In the genomic region with DNA sequence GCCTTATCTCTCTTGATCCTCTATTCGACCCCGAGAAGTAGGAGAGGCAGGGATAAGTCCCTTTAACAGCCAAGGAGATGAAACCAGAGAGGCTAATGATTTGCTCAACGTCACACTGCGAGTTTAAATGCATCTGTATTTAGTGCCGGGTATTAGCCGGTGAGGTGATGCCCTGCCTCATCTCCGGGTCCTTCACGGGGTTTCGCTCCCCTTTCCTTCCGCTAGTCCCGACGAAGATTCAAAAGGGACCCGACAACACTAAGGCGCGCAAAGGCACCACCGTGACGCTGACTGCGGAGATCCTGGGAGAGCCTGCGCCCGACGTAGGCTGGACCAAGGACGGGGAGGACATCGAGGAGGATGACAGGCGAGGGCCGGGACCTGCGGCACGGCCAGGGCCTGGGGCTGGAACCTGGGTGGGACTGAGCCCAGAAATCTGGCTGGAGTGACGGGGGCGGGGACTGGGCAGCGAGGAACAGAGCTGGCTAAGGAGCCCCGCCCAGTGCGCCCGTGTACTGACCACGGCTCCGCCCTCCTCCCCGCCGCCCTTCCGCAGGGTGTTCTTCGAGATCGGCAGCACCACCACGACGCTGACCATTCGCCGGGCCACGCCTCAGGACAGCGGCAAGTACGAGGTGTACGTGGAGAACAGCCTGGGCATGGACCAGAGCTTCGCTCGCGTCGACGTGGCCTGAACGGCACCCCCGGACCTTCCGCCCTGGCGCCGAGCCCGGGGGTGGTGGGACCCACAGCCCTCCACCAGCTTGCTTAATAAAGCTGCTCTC, we compare ENCODE assay signal across 1 cellular context.
TF ChIP-seq lines count a peak whose summit lies in the region.

No MANE protein-coding gene starts in this region.

TF ChIP-seq in HepG2, 621 proteins besides CTCF, POLR2A, EP300 and RAD21 (continued from another document and continues in another):
- TF ChIP-seq, protein P1, sequence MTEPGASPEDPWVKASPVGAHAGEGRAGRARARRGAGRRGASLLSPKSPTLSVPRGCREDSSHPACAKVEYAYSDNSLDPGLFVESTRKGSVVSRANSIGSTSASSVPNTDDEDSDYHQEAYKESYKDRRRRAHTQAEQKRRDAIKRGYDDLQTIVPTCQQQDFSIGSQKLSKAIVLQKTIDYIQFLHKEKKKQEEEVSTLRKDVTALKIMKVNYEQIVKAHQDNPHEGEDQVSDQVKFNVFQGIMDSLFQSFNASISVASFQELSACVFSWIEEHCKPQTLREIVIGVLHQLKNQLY (CRISPR knock-in tag; IDR thresholded peaks at IDR 0.05) = no peak
- no peak for TF ChIP-seq ATF7 (IDR thresholded peaks at IDR 0.05)
- TF ChIP-seq ATF7 (CRISPR knock-in tag; IDR thresholded peaks at IDR 0.05) = 0 out of 2 replicates have a peak, but pooled peaks have one; percentile 20
- TF ChIP-seq MAF1 (CRISPR knock-in tag; IDR thresholded peaks at IDR 0.05; ENCODE audit: borderline replicate concordance) = peak; percentile 77; the same call in 1 of the 2 replicates
- TF ChIP-seq GLI4 (CRISPR knock-in tag; IDR thresholded peaks at IDR 0.05; ENCODE audit: borderline replicate concordance) = peak; percentile 5; the same call in 1 of the 2 replicates
- TF ChIP-seq, protein P2, sequence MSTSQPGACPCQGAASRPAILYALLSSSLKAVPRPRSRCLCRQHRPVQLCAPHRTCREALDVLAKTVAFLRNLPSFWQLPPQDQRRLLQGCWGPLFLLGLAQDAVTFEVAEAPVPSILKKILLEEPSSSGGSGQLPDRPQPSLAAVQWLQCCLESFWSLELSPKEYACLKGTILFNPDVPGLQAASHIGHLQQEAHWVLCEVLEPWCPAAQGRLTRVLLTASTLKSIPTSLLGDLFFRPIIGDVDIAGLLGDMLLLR (CRISPR knock-in tag; IDR thresholded peaks at IDR 0.05) = peak; percentile 67; the same call in 1 of the 2 replicates
- no peak for TF ChIP-seq RBM39 (IDR thresholded peaks at IDR 0.05; ENCODE audit: low read depth, low read length, poor library complexity, severe bottlenecking)
- no peak for TF ChIP-seq FLYWCH1 (CRISPR knock-in tag; IDR thresholded peaks at IDR 0.05)
- TF ChIP-seq, protein P3, sequence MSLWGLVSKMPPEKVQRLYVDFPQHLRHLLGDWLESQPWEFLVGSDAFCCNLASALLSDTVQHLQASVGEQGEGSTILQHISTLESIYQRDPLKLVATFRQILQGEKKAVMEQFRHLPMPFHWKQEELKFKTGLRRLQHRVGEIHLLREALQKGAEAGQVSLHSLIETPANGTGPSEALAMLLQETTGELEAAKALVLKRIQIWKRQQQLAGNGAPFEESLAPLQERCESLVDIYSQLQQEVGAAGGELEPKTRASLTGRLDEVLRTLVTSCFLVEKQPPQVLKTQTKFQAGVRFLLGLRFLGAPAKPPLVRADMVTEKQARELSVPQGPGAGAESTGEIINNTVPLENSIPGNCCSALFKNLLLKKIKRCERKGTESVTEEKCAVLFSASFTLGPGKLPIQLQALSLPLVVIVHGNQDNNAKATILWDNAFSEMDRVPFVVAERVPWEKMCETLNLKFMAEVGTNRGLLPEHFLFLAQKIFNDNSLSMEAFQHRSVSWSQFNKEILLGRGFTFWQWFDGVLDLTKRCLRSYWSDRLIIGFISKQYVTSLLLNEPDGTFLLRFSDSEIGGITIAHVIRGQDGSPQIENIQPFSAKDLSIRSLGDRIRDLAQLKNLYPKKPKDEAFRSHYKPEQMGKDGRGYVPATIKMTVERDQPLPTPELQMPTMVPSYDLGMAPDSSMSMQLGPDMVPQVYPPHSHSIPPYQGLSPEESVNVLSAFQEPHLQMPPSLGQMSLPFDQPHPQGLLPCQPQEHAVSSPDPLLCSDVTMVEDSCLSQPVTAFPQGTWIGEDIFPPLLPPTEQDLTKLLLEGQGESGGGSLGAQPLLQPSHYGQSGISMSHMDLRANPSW (CRISPR knock-in tag; IDR thresholded peaks at IDR 0.05; ENCODE audit: borderline replicate concordance) = no peak
- 0 out of 2 replicates have a peak, but pooled peaks have one; percentile 10 for TF ChIP-seq SIX1 (CRISPR knock-in tag; IDR thresholded peaks at IDR 0.05; ENCODE audit: borderline replicate concordance)
- peak; percentile 33 for TF ChIP-seq RARA (CRISPR knock-in tag; IDR thresholded peaks at IDR 0.05)
- TF ChIP-seq SP2 (CRISPR knock-in tag; IDR thresholded peaks at IDR 0.05) = peak; percentile 60
- TF ChIP-seq CEBPB (IDR thresholded peaks at IDR 0.05; ENCODE audit: borderline replicate concordance, low read depth, low read length) = no peak
- TF ChIP-seq, protein P4, sequence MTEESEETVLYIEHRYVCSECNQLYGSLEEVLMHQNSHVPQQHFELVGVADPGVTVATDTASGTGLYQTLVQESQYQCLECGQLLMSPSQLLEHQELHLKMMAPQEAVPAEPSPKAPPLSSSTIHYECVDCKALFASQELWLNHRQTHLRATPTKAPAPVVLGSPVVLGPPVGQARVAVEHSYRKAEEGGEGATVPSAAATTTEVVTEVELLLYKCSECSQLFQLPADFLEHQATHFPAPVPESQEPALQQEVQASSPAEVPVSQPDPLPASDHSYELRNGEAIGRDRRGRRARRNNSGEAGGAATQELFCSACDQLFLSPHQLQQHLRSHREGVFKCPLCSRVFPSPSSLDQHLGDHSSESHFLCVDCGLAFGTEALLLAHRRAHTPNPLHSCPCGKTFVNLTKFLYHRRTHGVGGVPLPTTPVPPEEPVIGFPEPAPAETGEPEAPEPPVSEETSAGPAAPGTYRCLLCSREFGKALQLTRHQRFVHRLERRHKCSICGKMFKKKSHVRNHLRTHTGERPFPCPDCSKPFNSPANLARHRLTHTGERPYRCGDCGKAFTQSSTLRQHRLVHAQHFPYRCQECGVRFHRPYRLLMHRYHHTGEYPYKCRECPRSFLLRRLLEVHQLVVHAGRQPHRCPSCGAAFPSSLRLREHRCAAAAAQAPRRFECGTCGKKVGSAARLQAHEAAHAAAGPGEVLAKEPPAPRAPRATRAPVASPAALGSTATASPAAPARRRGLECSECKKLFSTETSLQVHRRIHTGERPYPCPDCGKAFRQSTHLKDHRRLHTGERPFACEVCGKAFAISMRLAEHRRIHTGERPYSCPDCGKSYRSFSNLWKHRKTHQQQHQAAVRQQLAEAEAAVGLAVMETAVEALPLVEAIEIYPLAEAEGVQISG (CRISPR knock-in tag; IDR thresholded peaks at IDR 0.05) = no peak
- TF ChIP-seq, protein P5, sequence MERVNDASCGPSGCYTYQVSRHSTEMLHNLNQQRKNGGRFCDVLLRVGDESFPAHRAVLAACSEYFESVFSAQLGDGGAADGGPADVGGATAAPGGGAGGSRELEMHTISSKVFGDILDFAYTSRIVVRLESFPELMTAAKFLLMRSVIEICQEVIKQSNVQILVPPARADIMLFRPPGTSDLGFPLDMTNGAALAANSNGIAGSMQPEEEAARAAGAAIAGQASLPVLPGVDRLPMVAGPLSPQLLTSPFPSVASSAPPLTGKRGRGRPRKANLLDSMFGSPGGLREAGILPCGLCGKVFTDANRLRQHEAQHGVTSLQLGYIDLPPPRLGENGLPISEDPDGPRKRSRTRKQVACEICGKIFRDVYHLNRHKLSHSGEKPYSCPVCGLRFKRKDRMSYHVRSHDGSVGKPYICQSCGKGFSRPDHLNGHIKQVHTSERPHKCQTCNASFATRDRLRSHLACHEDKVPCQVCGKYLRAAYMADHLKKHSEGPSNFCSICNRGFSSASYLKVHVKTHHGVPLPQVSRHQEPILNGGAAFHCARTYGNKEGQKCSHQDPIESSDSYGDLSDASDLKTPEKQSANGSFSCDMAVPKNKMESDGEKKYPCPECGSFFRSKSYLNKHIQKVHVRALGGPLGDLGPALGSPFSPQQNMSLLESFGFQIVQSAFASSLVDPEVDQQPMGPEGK (CRISPR knock-in tag; IDR thresholded peaks at IDR 0.05) = peak; percentile 21; the same call in 1 of the 2 replicates
- no peak for TF ChIP-seq SETDB1 (CRISPR knock-in tag; IDR thresholded peaks at IDR 0.05; ENCODE audit: borderline replicate concordance)
- no peak for TF ChIP-seq FOXP1 (IDR thresholded peaks at IDR 0.05)
- no peak for TF ChIP-seq FOXP1 (CRISPR knock-in tag; IDR thresholded peaks at IDR 0.05)
- TF ChIP-seq RBAK (CRISPR knock-in tag; IDR thresholded peaks at IDR 0.05) = peak; percentile 26; the same call in 1 of the 2 replicates
- no peak for TF ChIP-seq ZNF652 (CRISPR knock-in tag; IDR thresholded peaks at IDR 0.05; ENCODE audit: borderline replicate concordance, low read depth)
- TF ChIP-seq, protein P6, sequence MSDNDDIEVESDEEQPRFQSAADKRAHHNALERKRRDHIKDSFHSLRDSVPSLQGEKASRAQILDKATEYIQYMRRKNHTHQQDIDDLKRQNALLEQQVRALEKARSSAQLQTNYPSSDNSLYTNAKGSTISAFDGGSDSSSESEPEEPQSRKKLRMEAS (IDR thresholded peaks at IDR 0.05) = peak; percentile 83
- TF ChIP-seq, protein P7, sequence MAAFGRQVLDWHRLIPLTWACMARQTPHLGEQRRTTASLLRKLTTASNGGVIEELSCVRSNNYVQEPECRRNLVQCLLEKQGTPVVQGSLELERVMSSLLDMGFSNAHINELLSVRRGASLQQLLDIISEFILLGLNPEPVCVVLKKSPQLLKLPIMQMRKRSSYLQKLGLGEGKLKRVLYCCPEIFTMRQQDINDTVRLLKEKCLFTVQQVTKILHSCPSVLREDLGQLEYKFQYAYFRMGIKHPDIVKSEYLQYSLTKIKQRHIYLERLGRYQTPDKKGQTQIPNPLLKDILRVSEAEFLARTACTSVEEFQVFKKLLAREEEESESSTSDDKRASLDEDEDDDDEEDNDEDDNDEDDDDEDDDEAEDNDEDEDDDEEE (CRISPR knock-in tag; IDR thresholded peaks at IDR 0.05) = no peak
- TF ChIP-seq ETV5 (CRISPR knock-in tag; IDR thresholded peaks at IDR 0.05; ENCODE audit: borderline replicate concordance) = peak; percentile 27; the same call in 1 of the 2 replicates
- no peak for TF ChIP-seq ZNF543 (CRISPR knock-in tag; IDR thresholded peaks at IDR 0.05)
- no peak for TF ChIP-seq KDM4B (CRISPR knock-in tag; IDR thresholded peaks at IDR 0.05)
- TF ChIP-seq MTA3 (CRISPR knock-in tag; IDR thresholded peaks at IDR 0.05) = no peak
- peak; percentile 37; the same call in 1 of the 2 replicates for TF ChIP-seq FOXO1 (CRISPR knock-in tag; IDR thresholded peaks at IDR 0.05)
- 0 out of 2 replicates have a peak, but pooled peaks have one; percentile 81 for TF ChIP-seq MYNN (CRISPR knock-in tag; IDR thresholded peaks at IDR 0.05; ENCODE audit: low read depth)
- TF ChIP-seq ZNF260 (CRISPR knock-in tag; IDR thresholded peaks at IDR 0.05; ENCODE audit: borderline replicate concordance, low read depth) = no peak
- peak; percentile 84 for TF ChIP-seq SP5 (CRISPR knock-in tag; IDR thresholded peaks at IDR 0.05; ENCODE audit: borderline replicate concordance, low read depth)
- TF ChIP-seq, protein P8, sequence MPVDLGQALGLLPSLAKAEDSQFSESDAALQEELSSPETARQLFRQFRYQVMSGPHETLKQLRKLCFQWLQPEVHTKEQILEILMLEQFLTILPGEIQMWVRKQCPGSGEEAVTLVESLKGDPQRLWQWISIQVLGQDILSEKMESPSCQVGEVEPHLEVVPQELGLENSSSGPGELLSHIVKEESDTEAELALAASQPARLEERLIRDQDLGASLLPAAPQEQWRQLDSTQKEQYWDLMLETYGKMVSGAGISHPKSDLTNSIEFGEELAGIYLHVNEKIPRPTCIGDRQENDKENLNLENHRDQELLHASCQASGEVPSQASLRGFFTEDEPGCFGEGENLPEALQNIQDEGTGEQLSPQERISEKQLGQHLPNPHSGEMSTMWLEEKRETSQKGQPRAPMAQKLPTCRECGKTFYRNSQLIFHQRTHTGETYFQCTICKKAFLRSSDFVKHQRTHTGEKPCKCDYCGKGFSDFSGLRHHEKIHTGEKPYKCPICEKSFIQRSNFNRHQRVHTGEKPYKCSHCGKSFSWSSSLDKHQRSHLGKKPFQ (CRISPR knock-in tag; IDR thresholded peaks at IDR 0.05; ENCODE audit: insufficient replicate concordance) = no peak
- peak; percentile 70; the same call in 1 of the 2 replicates for TF ChIP-seq ZNF563 (CRISPR knock-in tag; IDR thresholded peaks at IDR 0.05)
- TF ChIP-seq U2AF1 (optimal IDR thresholded peaks at IDR 0.05; ENCODE audit: low read depth, low read length) = no peak
- peak; percentile 81 for TF ChIP-seq ZNF292 (CRISPR knock-in tag; IDR thresholded peaks at IDR 0.05; ENCODE audit: borderline replicate concordance, low read depth)
- no peak for TF ChIP-seq DR1 (CRISPR knock-in tag; IDR thresholded peaks at IDR 0.05)
- no peak; the same call in 1 of the 2 replicates for TF ChIP-seq PITX1 (CRISPR knock-in tag; IDR thresholded peaks at IDR 0.05)
- TF ChIP-seq ZNF546 (CRISPR knock-in tag; conservative IDR thresholded peaks at IDR 0.05) = no peak
- peak; percentile 35; the same call in 1 of the 2 replicates for TF ChIP-seq MIXL1 (CRISPR knock-in tag; IDR thresholded peaks at IDR 0.05)
- peak; percentile 91 for TF ChIP-seq ZNF768 (CRISPR knock-in tag; IDR thresholded peaks at IDR 0.05)
- no peak for TF ChIP-seq ONECUT2 (CRISPR knock-in tag; IDR thresholded peaks at IDR 0.05)
- TF ChIP-seq TCF12 (IDR thresholded peaks at IDR 0.05) = no peak
- no peak for TF ChIP-seq TCF12 (CRISPR knock-in tag; IDR thresholded peaks at IDR 0.05)
- peak; percentile 35; the same call in 1 of the 2 replicates for TF ChIP-seq ZC3H13 (CRISPR knock-in tag; IDR thresholded peaks at IDR 0.05)
- TF ChIP-seq, protein P9, sequence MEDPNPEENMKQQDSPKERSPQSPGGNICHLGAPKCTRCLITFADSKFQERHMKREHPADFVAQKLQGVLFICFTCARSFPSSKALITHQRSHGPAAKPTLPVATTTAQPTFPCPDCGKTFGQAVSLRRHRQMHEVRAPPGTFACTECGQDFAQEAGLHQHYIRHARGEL (CRISPR knock-in tag; IDR thresholded peaks at IDR 0.05) = no peak; the same call in 1 of the 2 replicates
- TF ChIP-seq, protein P10, sequence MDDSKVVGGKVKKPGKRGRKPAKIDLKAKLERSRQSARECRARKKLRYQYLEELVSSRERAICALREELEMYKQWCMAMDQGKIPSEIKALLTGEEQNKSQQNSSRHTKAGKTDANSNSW (CRISPR knock-in tag; IDR thresholded peaks at IDR 0.05; ENCODE audit: borderline replicate concordance) = no peak; the same call in 1 of the 2 replicates
- TF ChIP-seq ZNF253 (CRISPR knock-in tag; IDR thresholded peaks at IDR 0.05; ENCODE audit: borderline replicate concordance) = no peak
- no peak for TF ChIP-seq HOXA5 (CRISPR knock-in tag; IDR thresholded peaks at IDR 0.05)
- no peak for TF ChIP-seq HMGA1 (CRISPR knock-in tag; conservative IDR thresholded peaks at IDR 0.05)
- 0 out of 2 replicates have a peak, but pooled peaks have one; percentile 58 for TF ChIP-seq NFE2L1 (CRISPR knock-in tag; IDR thresholded peaks at IDR 0.05; ENCODE audit: borderline replicate concordance)
- TF ChIP-seq PAWR (CRISPR knock-in tag; IDR thresholded peaks at IDR 0.05; ENCODE audit: borderline replicate concordance) = 0 out of 2 replicates have a peak, but pooled peaks have one; percentile 65
- no peak for TF ChIP-seq ZNF484 (CRISPR knock-in tag; IDR thresholded peaks at IDR 0.05; ENCODE audit: borderline replicate concordance, low read depth)
- peak; percentile 75; the same call in 1 of the 2 replicates for TF ChIP-seq POLR2AphosphoS5 (IDR thresholded peaks at IDR 0.05; ENCODE audit: low read depth, low read length)
- TF ChIP-seq TOPORS (CRISPR knock-in tag; IDR thresholded peaks at IDR 0.05) = no peak
- TF ChIP-seq ZNF451 (CRISPR knock-in tag; IDR thresholded peaks at IDR 0.05) = peak; percentile 84; the same call in 1 of the 2 replicates
- no peak for TF ChIP-seq KDM6A (CRISPR knock-in tag; IDR thresholded peaks at IDR 0.05; ENCODE audit: low read depth)
- TF ChIP-seq HMG20B (CRISPR knock-in tag; conservative IDR thresholded peaks at IDR 0.05) = no peak
- TF ChIP-seq MED13 (CRISPR knock-in tag; IDR thresholded peaks at IDR 0.05) = no peak
- no peak for TF ChIP-seq ZNF850 (CRISPR knock-in tag; conservative IDR thresholded peaks at IDR 0.05)
- TF ChIP-seq SALL1 (CRISPR knock-in tag; IDR thresholded peaks at IDR 0.05) = peak; percentile 66
- TF ChIP-seq MLLT10 (CRISPR knock-in tag; IDR thresholded peaks at IDR 0.05) = no peak
- no peak for TF ChIP-seq CAMTA2 (CRISPR knock-in tag; IDR thresholded peaks at IDR 0.05; ENCODE audit: borderline replicate concordance)
- no peak for TF ChIP-seq CBFB (CRISPR knock-in tag; IDR thresholded peaks at IDR 0.05)
